In the genomic region with DNA sequence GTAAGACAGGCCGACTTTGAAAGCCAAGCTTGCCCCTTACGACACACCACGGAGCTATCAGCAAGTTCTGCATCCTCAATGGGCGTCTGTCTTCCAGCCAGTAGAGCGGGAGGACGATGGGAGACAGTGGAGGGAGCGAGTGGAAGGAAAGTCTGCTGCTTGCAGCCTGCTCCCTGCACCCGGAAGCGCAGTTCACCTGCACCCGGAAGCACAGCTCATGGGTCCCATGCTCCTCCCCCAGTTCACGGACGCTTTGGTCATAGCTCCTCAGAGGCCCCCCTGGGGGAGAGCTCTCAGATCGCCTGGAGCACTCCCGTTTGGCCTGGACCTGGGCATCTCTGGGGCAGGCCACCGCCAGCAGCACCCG, we compare ENCODE assay signal across 11 cellular contexts. TPM values are rescaled to one million over a fixed set of nuclear protein-coding genes. Genes with fewer than 3 reads are reported as not detected.
DNase-seq lines count a peak whose midpoint lies in the region; ATAC-seq, FAIRE-seq and TF ChIP-seq lines count a peak whose summit lies in the region.
"Had no signal": no experiment of that assay in that cellular context is flagged by ENCODE, and none has a peak within 500 bp of the region (broad histone marks: within the 10 kb centered on the region; RNA-seq: fewer than 3 reads in every experiment).

No MANE protein-coding gene starts in this region.

- H3K4me2 ChIP-seq in PC-3 (ENCODE audit: low read length) (peak overlapping the region; percentile 69), endothelial cell of umbilical vein (ENCODE audit: insufficient read depth, low read length) (no peak overlapping the region)

- no peak for TF ChIP-seq POLR2A in endothelial cell of umbilical vein (IDR thresholded peaks at IDR 0.05; ENCODE audit: low read depth, low read length)
- no peak for TF ChIP-seq POLR2A in prostate gland (IDR thresholded peaks at IDR 0.05)

- H2AFZ ChIP-seq in PC-3 (ENCODE audit: low read length) (peak overlapping the region; percentile 84; the same call in 1 of the 2 replicates), endothelial cell of umbilical vein (ENCODE audit: low read depth, low read length) (peak overlapping the region; percentile 56)

- no peaks in the 10 kb centered on the region for H3K27me3 ChIP-seq in PC-3 (ENCODE audit: low read length)
- H3K27me3 ChIP-seq in endothelial cell of umbilical vein (ENCODE audit: control insufficient read depth in 2 of 2, insufficient read depth in 2 of 2, low read length in 2 of 2), result no peaks in the 10 kb centered on the region
- H3K27me3 ChIP-seq in prostate gland (replicated peaks; ENCODE audit: insufficient read depth), result no peaks in the 10 kb centered on the region

- H3K4me3 Mint-ChIP-seq in CD14-positive monocyte, result peak overlapping the region in 1 of 2 donors; percentile 60
- H3K4me3 Mint-ChIP-seq: activated CD4-positive, alpha-beta T cell treated with anti-CD3 and anti-CD28 coated beads, Interleukin-2, amount 10 ng/mL, durations not matched to agents 7 days and 5 days; CD4-positive, CD25-positive, alpha-beta regulatory T cell had no signal

- H3K36me3 ChIP-seq in PC-3 (ENCODE audit: low read depth, low read length), result no peaks in the 10 kb centered on the region
- no peaks in the 10 kb centered on the region for H3K36me3 ChIP-seq in endothelial cell of umbilical vein (ENCODE audit: control insufficient read depth in 2 of 2, extremely low read depth in 1 of 2, insufficient read depth in 2 of 2, low read length in 2 of 2)
- no peaks in the 10 kb centered on the region for H3K36me3 ChIP-seq in prostate gland

- H3K4me1 Mint-ChIP-seq in CD14-positive monocyte, result peaks cover 7% of the 10 kb centered on the region
- H3K4me1 Mint-ChIP-seq: activated CD4-positive, alpha-beta T cell treated with anti-CD3 and anti-CD28 coated beads, Interleukin-2, amount 10 ng/mL, durations not matched to agents 7 days and 5 days had no signal

- TF ChIP-seq CTCF in CD14-positive monocyte (IDR thresholded peaks at IDR 0.05) (peak; percentile 51), PC-3 (conservative IDR thresholded peaks at IDR 0.05; ENCODE audit: low read depth, low read length) (peak; percentile 13; the same call in 1 of the 2 replicates), endothelial cell of umbilical vein (IDR thresholded peaks at IDR 0.05; ENCODE audit: extremely low read depth in 1 of 2, insufficient read depth in 1 of 2, low read depth in 1 of 2, low read length in 2 of 2) (no peak), prostate gland (IDR thresholded peaks at IDR 0.05) (no peak)

- peaks cover 19% of the 10 kb centered on the region for H3K4me1 ChIP-seq in PC-3 (ENCODE audit: insufficient read depth, low read length)
- H3K4me1 ChIP-seq in endothelial cell of umbilical vein (ENCODE audit: control insufficient read depth, extremely low read depth, insufficient read depth, low read length), result no peaks in the 10 kb centered on the region
- H3K4me1 ChIP-seq in prostate gland (replicated peaks), result peaks cover 6% of the 10 kb centered on the region

- DNase-seq in CD14-positive monocyte (ENCODE audit: low spot score) (no peak), PC-3 (no peak), endothelial cell of umbilical vein (ENCODE audit: low read depth, low spot score) (no peak), prostate gland (ENCODE audit: low spot score) (no peak), NK-92 (lab: John Stamatoyannopoulos, UW; ENCODE audit: unreplicated experiment) (no peak), hepatic stellate cell (ENCODE audit: low spot score) (no peak)
- no peak for DNase-seq in activated CD4-positive, alpha-beta T cell treated with anti-CD3 and anti-CD28 coated beads, Interleukin-2, amount 50 U/mL, for 1 hour
- DNase-seq in stimulated activated CD8-positive, alpha-beta memory T cell treated with anti-CD3 and anti-CD28 coated beads, Interleukin-4, amount 100 ng/mL, for 48 hours, result no peak

- H4K20me1 ChIP-seq in PC-3 (ENCODE audit: low read length) (no peaks in the 10 kb centered on the region), endothelial cell of umbilical vein (replicated peaks; ENCODE audit: control insufficient read depth, extremely low read depth, insufficient read depth, low read length) (no peaks in the 10 kb centered on the region)

- peaks cover 2 to 10% (median 5%) of the 10 kb centered on the region in 7 donors for H3K9me3 Mint-ChIP-seq in CD14-positive monocyte
- H3K9me3 Mint-ChIP-seq: activated CD4-positive, alpha-beta T cell treated with anti-CD3 and anti-CD28 coated beads, Interleukin-2, amount 10 ng/mL, durations not matched to agents 7 days and 5 days had no signal

- H3K9me3 ChIP-seq in PC-3 (ENCODE audit: low read length) (no peaks in the 10 kb centered on the region), endothelial cell of umbilical vein (replicated peaks; ENCODE audit: control insufficient read depth, insufficient read depth, low read length) (no peaks in the 10 kb centered on the region), prostate gland (no peaks in the 10 kb centered on the region)

- no peaks in the 10 kb centered on the region for H3K36me3 Mint-ChIP-seq in CD14-positive monocyte
- H3K36me3 Mint-ChIP-seq: CD4-positive, CD25-positive, alpha-beta regulatory T cell had no signal

- H3K4me3 ChIP-seq in PC-3 (ENCODE audit: low read length), result no peak overlapping the region
- H3K4me3 ChIP-seq in endothelial cell of umbilical vein (replicated peaks in 1 of 3; ENCODE audit: insufficient read depth in 1 of 3, low read depth in 1 of 3, low read length in 3 of 3), result no peak overlapping the region
- H3K4me3 ChIP-seq in prostate gland, result no peak overlapping the region

- H3K27ac ChIP-seq in PC-3 (ENCODE audit: low read length), result no peak overlapping the region
- no peak overlapping the region for H3K27ac ChIP-seq in endothelial cell of umbilical vein (ENCODE audit: insufficient read depth, low read depth, low read length)
- H3K27ac ChIP-seq in prostate gland, result peak overlapping the region; percentile 70 to 75

- no peaks in the 10 kb centered on the region for H3K9me1 ChIP-seq in endothelial cell of umbilical vein (replicated peaks; ENCODE audit: control insufficient read depth, extremely low read depth, insufficient read depth, low read length)

- WGBS in prostate gland, result 35% methylated on average over 16 of the region's 16 CpGs

- H3K79me2 ChIP-seq in PC-3 (ENCODE audit: low read length) (no peaks in the 10 kb centered on the region), endothelial cell of umbilical vein (ENCODE audit: control insufficient read depth, insufficient read depth, low read length) (no peaks in the 10 kb centered on the region)

- CTCF ChIA-PET in PC-3 (lab: Charles Lee) (no interaction called here), endothelial cell of umbilical vein (lab: Charles Lee) (interaction anchor here (0.6 to 4.2 kb wide), 12 partner anchors 10 to 451 kb away, joined by 3 to 52 read pairs (median 4); no protein-coding TSS in a partner anchor)

- no peak for ATAC-seq in PC-3

- H3K9ac ChIP-seq in PC-3 (ENCODE audit: low read length) (no peak overlapping the region), endothelial cell of umbilical vein (replicated peaks; ENCODE audit: extremely low read depth, insufficient read depth, low read length) (no peak overlapping the region)

- intact Hi-C loops in CD14-positive monocyte (cut with micrococcal nuclease) (loop anchor here (5.0 to 10.0 kb wide), 2 partner anchors 287 to 459 kb away; no protein-coding TSS in a partner anchor), PC-3 (cut with micrococcal nuclease) (no loop called here), endothelial cell of umbilical vein (cut with micrococcal nuclease) (no loop called here), prostate gland (cut with DNase I) (loop anchor here (2.0 to 5.0 kb wide), 2 partner anchors 113 to 237 kb away; no protein-coding TSS in a partner anchor)

- no peaks in the 10 kb centered on the region for H3K9me2 ChIP-seq in PC-3 (replicated peaks; ENCODE audit: low read length)

- H3F3A ChIP-seq in PC-3 (ENCODE audit: low read length, unreplicated experiment), result no peaks in the 10 kb centered on the region

- no peak for FAIRE-seq in endothelial cell of umbilical vein (lab: Jason Lieb, UNC)
- FAIRE-seq: RCC 7860 had no signal

- no peak overlapping the region for H3K27ac Mint-ChIP-seq in CD14-positive monocyte
- H3K27ac Mint-ChIP-seq: activated CD4-positive, alpha-beta T cell treated with anti-CD3 and anti-CD28 coated beads, Interleukin-2, amount 10 ng/mL, durations not matched to agents 7 days and 5 days; CD4-positive, CD25-positive, alpha-beta regulatory T cell had no signal

- POLR2A ChIA-PET in PC-3 (lab: Charles Lee; ENCODE audit: unreplicated experiment) (no interaction called here), endothelial cell of umbilical vein (lab: Charles Lee) (no interaction called here)

- BruUV-seq in PC-3 (replicated peaks; lab: Mats Ljungman, UMichigan), result no TSS peak
- BruUV-seq in endothelial cell of umbilical vein (replicated peaks; lab: Mats Ljungman, UMichigan), result no TSS peak

- dilution Hi-C loops in endothelial cell of umbilical vein (cut with MboI; ENCODE audit: extremely low pct_ligation_motif_present, low sequenced_read_pairs), result no loop called here

- peaks cover 12 to 14% (median 13%) of the 10 kb centered on the region in 3 donors for H3K27me3 Mint-ChIP-seq in CD14-positive monocyte (ENCODE audit: low read depth in 3 of 3)
- H3K27me3 Mint-ChIP-seq: activated CD4-positive, alpha-beta T cell treated with anti-CD3 and anti-CD28 coated beads, Interleukin-2, amount 10 ng/mL, durations not matched to agents 7 days and 5 days; CD4-positive, CD25-positive, alpha-beta regulatory T cell had no signal

TF ChIP-seq in endothelial cell of umbilical vein, 7 proteins besides CTCF, POLR2A, EP300 and RAD21 (continues in another document):
- TF ChIP-seq JUN (IDR thresholded peaks at IDR 0.05; ENCODE audit: borderline replicate concordance, insufficient read depth, insufficient read length, low read depth) (no peak), MAX (IDR thresholded peaks at IDR 0.05; ENCODE audit: insufficient read depth, insufficient read length) (no peak), POLR2AphosphoS5 (IDR thresholded peaks at IDR 0.05; ENCODE audit: insufficient read depth, low read depth, low read length) (no peak), EZH2 (IDR thresholded peaks at IDR 0.05; ENCODE audit: borderline replicate concordance, low read depth, low read length, severe bottlenecking) (no peak)

RNA-seq across cellular contexts. Expression of gene FBLN1, which starts 51.3 kb away (rescaled TPM):
- polyA plus RNA-seq in CD14-positive monocyte (under 1 TPM in 1 of 2 donors, not detected in 1; 0.17 TPM), endothelial cell of umbilical vein (1.1 and 1.2 TPM in 2 replicates)
- total RNA-seq in PC-3 (2014; rRNA removed) (13.4 and 17.4 TPM in 2 replicates), endothelial cell of umbilical vein (1.3 and 4.0 TPM in 2 replicates), prostate gland (100 to 1,000 TPM; 125 to 144 TPM)
- polyA plus RNA-seq in endothelial cell of umbilical vein (2011; cell fraction: cytosol; rRNA removed), result 0.58 and 0.71 TPM in 2 replicates
- polyA plus RNA-seq in endothelial cell of umbilical vein (2011; cell fraction: nucleus; rRNA removed), result 0.34 and 0.67 TPM in 2 replicates
- 0.80 and 3.4 TPM in 2 replicates for polyA plus RNA-seq in endothelial cell of umbilical vein (2012)
- 0.41 and 1.9 TPM in 2 replicates for polyA minus RNA-seq in endothelial cell of umbilical vein
- 29.9 TPM for polyA minus RNA-seq in endothelial cell of umbilical vein (2011; cell fraction: cytosol; rRNA and poly(A)+ RNA removed)
- 0.38 and 0.96 TPM in 2 replicates for polyA minus RNA-seq in endothelial cell of umbilical vein (2011; cell fraction: nucleus; rRNA and poly(A)+ RNA removed)
- total RNA-seq: activated CD4-positive, alpha-beta T cell treated with anti-CD3 and anti-CD28 coated beads, Interleukin-2, amount 10 ng/mL, durations not matched to agents 7 days and 5 days had no signal
- polyA plus RNA-seq: CD4-positive, CD25-positive, alpha-beta regulatory T cell had no signal

Comparison
In these comparisons a context has a peak if more than half of its experiments do, and no peak if none do; other contexts are left out.
1. CTCF ChIP-seq: peak in CD14-positive monocyte (single experiment) and PC-3 (single experiment); none in endothelial cell of umbilical vein (0 of 2) and prostate gland (0 of 4).
2. H3K27ac ChIP-seq: peak in prostate gland (2 of 2); none in PC-3 (single experiment) and endothelial cell of umbilical vein (single experiment).
3. intact Hi-C loops: an anchor here in CD14-positive monocyte (5.0 to 10.0 kb wide) and prostate gland (2.0 to 5.0 kb wide); none called in PC-3 and endothelial cell of umbilical vein.